ENCODE assay signal across 1 cellular context in genomic region chr3:76998555-76998954, GRCh38.
TF ChIP-seq lines count a peak whose summit lies in the region.

No MANE protein-coding gene starts in this region.

TF ChIP-seq in GM12878, 131 proteins besides CTCF, POLR2A, EP300 and RAD21 (continued from another document):
- TF ChIP-seq BCL3 (IDR thresholded peaks at IDR 0.05; ENCODE audit: borderline replicate concordance, insufficient read depth, low read depth, low read length, poor library complexity, severe bottlenecking) (no peak), RFX5 (IDR thresholded peaks at IDR 0.05; ENCODE audit: low read depth, low read length) (no peak), SMAD1 (IDR thresholded peaks at IDR 0.05; ENCODE audit: low read depth, partially characterized antibody) (no peak), SP1 (IDR thresholded peaks at IDR 0.05; ENCODE audit: low read depth, low read length) (no peak), BACH1 (IDR thresholded peaks at IDR 0.05; ENCODE audit: borderline replicate concordance) (no peak), NFXL1 (IDR thresholded peaks at IDR 0.05; ENCODE audit: borderline replicate concordance) (no peak)
